ENCODE assay signal across 21 cellular contexts in genomic region chr6:134523903-134524302, GRCh38.
A peak's percentile ranks its signal among the peaks of the same experiment; 100 is the strongest.
DNase-seq lines count a peak whose midpoint lies in the region; ATAC-seq and TF ChIP-seq lines count a peak whose summit lies in the region.
"Had no signal": no experiment of that assay in that cellular context is flagged by ENCODE, and none has a peak within 500 bp of the region (broad histone marks: within the 10 kb centered on the region; RNA-seq: fewer than 3 reads in every experiment).

No MANE protein-coding gene starts in this region.

- H3K4me1 Mint-ChIP-seq in activated naive CD4-positive, alpha-beta T cell treated with anti-CD3 and anti-CD28 coated beads for 36 hours (ENCODE audit: low read depth), result peaks cover 41% of the 10 kb centered on the region
- peaks cover 9% of the 10 kb centered on the region for H3K4me1 Mint-ChIP-seq in activated T-helper 17 cell treated with anti-CD3 and anti-CD28 coated beads, Interleukin-2, amount 50 U/mL, for 72 hours

- H3K27ac ChIP-seq in suprapubic skin (peak overlapping the region; percentile 9), ovary (no peak overlapping the region)
- H3K27ac ChIP-seq: cardiac muscle cell, spleen had no signal

- no peaks in the 10 kb centered on the region for H3K36me3 Mint-ChIP-seq in activated naive CD4-positive, alpha-beta T cell treated with anti-CD3 and anti-CD28 coated beads for 36 hours (ENCODE audit: low read depth)
- no peaks in the 10 kb centered on the region for H3K36me3 Mint-ChIP-seq in activated T-helper 17 cell treated with anti-CD3 and anti-CD28 coated beads, Interleukin-2, amount 50 U/mL, for 72 hours (ENCODE audit: low read depth)

- no peaks in the 10 kb centered on the region for H3K27me3 ChIP-seq in suprapubic skin
- H3K27me3 ChIP-seq in ovary, result no peaks in the 10 kb centered on the region
- H3K27me3 ChIP-seq: cardiac muscle cell, spleen, upper lobe of left lung had no signal

- intact Hi-C loops in activated naive CD4-positive, alpha-beta T cell treated with anti-CD3 and anti-CD28 coated beads for 36 hours (cut with micrococcal nuclease), result loop anchor here (1.0 to 10.0 kb wide), 11 partner anchors 10 to 1729 kb away; partner anchors contain the start of genes MYB, SLC18B1 and TBPL1
- intact Hi-C loops in ovary (cut with DNase I), result no loop called here

- H3K9me3 ChIP-seq in suprapubic skin, result no peaks in the 10 kb centered on the region
- no peaks in the 10 kb centered on the region for H3K9me3 ChIP-seq in ovary
- H3K9me3 ChIP-seq: spleen, upper lobe of left lung had no signal

- peak; percentile 70 for ATAC-seq in activated T-helper 17 cell treated with anti-CD3 and anti-CD28 coated beads, Interleukin-2, amount 50 U/mL, for 72 hours (replicated peaks)
- ATAC-seq in left lobe of liver (peak; percentile 78), GM21717 (IDR thresholded peaks at IDR 0.05; ENCODE audit: unreplicated experiment) (no peak)

- no peaks in the 10 kb centered on the region for H3K9me3 Mint-ChIP-seq in activated naive CD4-positive, alpha-beta T cell treated with anti-CD3 and anti-CD28 coated beads for 36 hours
- no peaks in the 10 kb centered on the region for H3K9me3 Mint-ChIP-seq in activated T-helper 17 cell treated with anti-CD3 and anti-CD28 coated beads, Interleukin-2, amount 50 U/mL, for 72 hours

- WGBS in suprapubic skin, result 82% methylated on average over 1 of the region's 1 CpG
- WGBS in ovary, 3 donors, result 90 to 97% (median 96%) methylated on average over 1 of the region's 1 CpG

- CTCF ChIA-PET in activated naive CD4-positive, alpha-beta T cell treated with anti-CD3 and anti-CD28 coated beads for 36 hours (lab: Charles Lee), result interaction anchor here (1.4 kb wide), 1 partner anchor 129 kb away, joined by 3 read pairs; no protein-coding TSS in a partner anchor

- TF ChIP-seq CTCF in suprapubic skin (IDR thresholded peaks at IDR 0.05), result no peak
- TF ChIP-seq CTCF in ovary (IDR thresholded peaks at IDR 0.05), result no peak

- TF ChIP-seq EP300 in suprapubic skin (IDR thresholded peaks at IDR 0.05), result no peak
- no peak for TF ChIP-seq EP300 in ovary (IDR thresholded peaks at IDR 0.05)

- H3K4me3 ChIP-seq in suprapubic skin, result no peak overlapping the region
- H3K4me3 ChIP-seq in ovary, result no peak overlapping the region
- H3K4me3 ChIP-seq: cardiac muscle cell, spleen, upper lobe of left lung had no signal

- H3K27ac Mint-ChIP-seq in activated naive CD4-positive, alpha-beta T cell treated with anti-CD3 and anti-CD28 coated beads for 36 hours, result peak overlapping the region; percentile 80
- H3K27ac Mint-ChIP-seq in activated T-helper 17 cell treated with anti-CD3 and anti-CD28 coated beads, Interleukin-2, amount 50 U/mL, for 72 hours, result no peak overlapping the region

- H3K4me3 Mint-ChIP-seq in activated naive CD4-positive, alpha-beta T cell treated with anti-CD3 and anti-CD28 coated beads for 36 hours, result no peak overlapping the region
- no peak overlapping the region for H3K4me3 Mint-ChIP-seq in activated T-helper 17 cell treated with anti-CD3 and anti-CD28 coated beads, Interleukin-2, amount 50 U/mL, for 72 hours

- peaks cover 31% of the 10 kb centered on the region for H3K4me1 ChIP-seq in suprapubic skin
- H3K4me1 ChIP-seq in ovary (ENCODE audit: insufficient read depth), result peaks cover 7% of the 10 kb centered on the region

- H3K27me3 Mint-ChIP-seq in activated naive CD4-positive, alpha-beta T cell treated with anti-CD3 and anti-CD28 coated beads for 36 hours (ENCODE audit: low read depth), result no peaks in the 10 kb centered on the region
- no peaks in the 10 kb centered on the region for H3K27me3 Mint-ChIP-seq in activated T-helper 17 cell treated with anti-CD3 and anti-CD28 coated beads, Interleukin-2, amount 50 U/mL, for 72 hours

- H3K36me3 ChIP-seq in suprapubic skin (no peaks in the 10 kb centered on the region), ovary (no peaks in the 10 kb centered on the region)
- H3K36me3 ChIP-seq: cardiac muscle cell, spleen, upper lobe of left lung had no signal

- no peak for TF ChIP-seq POLR2A in suprapubic skin (IDR thresholded peaks at IDR 0.05)
- no peak for TF ChIP-seq POLR2A in ovary (IDR thresholded peaks at IDR 0.05)

- DNase-seq in activated naive CD4-positive, alpha-beta T cell treated with anti-CD3 and anti-CD28 coated beads for 36 hours, result peak; percentile 44
- no peak for DNase-seq in activated naive CD4-positive, alpha-beta T cell treated with Interleukin-2 at 50 U/mL for 16 hours
- DNase-seq in left lobe of liver (ENCODE audit: low spot score) (peak; percentile 58), suprapubic skin (ENCODE audit: low spot score in 2 of 2) (no peak), ovary (no peak)
- DNase-seq: activated effector memory CD4-positive, alpha-beta T cell treated with anti-CD3 and anti-CD28 coated beads, Interleukin-2, amount 50 U/mL, for 16 hours; amygdala; C1 segment of cervical spinal cord; GOT3; NCI-H1092 treated with DMSO at 0.1 percent for 48 hours; NCI-H2029 treated with DMSO at 0.1 percent for 48 hours; NCI-H226; retina; SHP77; spleen; stimulated activated CD4-positive, alpha-beta T cell treated with anti-CD3 and anti-CD28 coated beads, Interleukin-4, amount 100 ng/mL, for 4 hours; T-helper 1 cell had no signal

Comparison
In these comparisons a context has a peak if more than half of its experiments do, and no peak if none do; other contexts are left out.
1. DNase-seq: peak in activated naive CD4-positive, alpha-beta T cell treated with anti-CD3 and anti-CD28 coated beads for 36 hours (single experiment) and left lobe of liver (single experiment); none in activated naive CD4-positive, alpha-beta T cell treated with Interleukin-2 at 50 U/mL for 16 hours (single experiment), suprapubic skin (0 of 2) and ovary (0 of 5).